In genomic region chr13:23074054-23074805, GRCh38 we compare ENCODE assay signal across 21 cellular contexts.
DNase-seq lines count a peak whose midpoint lies in the region; ATAC-seq and TF ChIP-seq lines count a peak whose summit lies in the region.
"Had no signal": no experiment of that assay in that cellular context is flagged by ENCODE, and none has a peak within 500 bp of the region (broad histone marks: within the 10 kb centered on the region; RNA-seq: fewer than 3 reads in every experiment).

No MANE protein-coding gene starts in this region.

- DNase-seq in AG10803 (ENCODE audit: low read depth): peak; percentile 19
- peak; percentile 27 for DNase-seq in HCEC 1CT
- peak; percentile 41 for DNase-seq in adipocyte (ENCODE audit: low read depth)
- DNase-seq in myocyte (ENCODE audit: low read depth): peak; percentile 60
- no peak for DNase-seq in CD8-positive, alpha-beta memory T cell
- no peak for DNase-seq in neural progenitor cell (ENCODE audit: low spot score)
- no peak for DNase-seq in foreskin keratinocyte
- DNase-seq: activated CD4-positive, alpha-beta T cell treated with anti-CD3 and anti-CD28 coated beads for 4 hours; activated naive CD8-positive, alpha-beta T cell treated with anti-CD3 and anti-CD28 coated beads for 36 hours; CD4-positive, alpha-beta T cell; left cardiac atrium; NCI-H1694 treated with DMSO at 0.1 percent for 48 hours; NCI-H345; T-helper 1 cell; thyroid gland had no signal

- H3K9me3 ChIP-seq in adipocyte (ENCODE audit: control insufficient read depth, low read length): no peaks in the 10 kb centered on the region
- H3K9me3 ChIP-seq in CD8-positive, alpha-beta memory T cell (ENCODE audit: low read length): no peaks in the 10 kb centered on the region
- H3K9me3 ChIP-seq in neural progenitor cell (ENCODE audit: low read depth): no peaks in the 10 kb centered on the region
- H3K9me3 ChIP-seq: thyroid gland had no signal

- ATAC-seq in foreskin keratinocyte: no peak
- ATAC-seq in GM21717 (IDR thresholded peaks at IDR 0.05; ENCODE audit: unreplicated experiment): no peak
- ATAC-seq: activated T-helper 17 cell treated with anti-CD3 and anti-CD28 coated beads, Interleukin-2, amount 50 U/mL, for 72 hours; GM23338; stimulated activated memory B cell treated with anti-CD40 and anti-IgM and Interleukin-4, amounts not matched to agents 10 μg/mL and 1 μg/mL and 100 μg/mL, for 72 hours had no signal

- H3K36me3 Mint-ChIP-seq in CD8-positive, alpha-beta memory T cell: no peaks in the 10 kb centered on the region
- H3K36me3 Mint-ChIP-seq in neural progenitor cell: no peaks in the 10 kb centered on the region
- H3K36me3 Mint-ChIP-seq: activated naive CD8-positive, alpha-beta T cell treated with anti-CD3 and anti-CD28 coated beads for 36 hours; brain; stimulated activated memory B cell treated with anti-CD40 and anti-IgM and Interleukin-4, amounts not matched to agents 10 μg/mL and 1 μg/mL and 100 μg/mL, for 72 hours had no signal

- H3K4me2 ChIP-seq in neural progenitor cell: no peak overlapping the region
- H3K4me2 ChIP-seq: GM23338 had no signal

- no peaks in the 10 kb centered on the region for H3K27me3 ChIP-seq in adipocyte (replicated peaks; ENCODE audit: control insufficient read depth, insufficient read depth, low read length)
- no peaks in the 10 kb centered on the region for H3K27me3 ChIP-seq in CD8-positive, alpha-beta memory T cell (ENCODE audit: insufficient read depth, low read length, poor library complexity, severe bottlenecking)
- H3K27me3 ChIP-seq in neural progenitor cell: no peaks in the 10 kb centered on the region
- H3K27me3 ChIP-seq in foreskin keratinocyte: no peaks in the 10 kb centered on the region
- H3K27me3 ChIP-seq: thyroid gland had no signal

- H3K79me2 ChIP-seq in neural progenitor cell (ENCODE audit: low read depth): no peaks in the 10 kb centered on the region

- H3K27me3 Mint-ChIP-seq in CD8-positive, alpha-beta memory T cell: peaks cover 0 to 2% of the 10 kb centered on the region in 2 donors
- H3K27me3 Mint-ChIP-seq in neural progenitor cell (ENCODE audit: insufficient read depth, low read depth): peaks cover 2% of the 10 kb centered on the region
- H3K27me3 Mint-ChIP-seq: activated naive CD8-positive, alpha-beta T cell treated with anti-CD3 and anti-CD28 coated beads for 36 hours; activated T-helper 17 cell treated with anti-CD3 and anti-CD28 coated beads, Interleukin-2, amount 50 U/mL, for 72 hours; brain; CD4-positive, alpha-beta T cell; stimulated activated memory B cell treated with anti-CD40 and anti-IgM and Interleukin-4, amounts not matched to agents 10 μg/mL and 1 μg/mL and 100 μg/mL, for 72 hours had no signal

- H3K36me3 ChIP-seq in adipocyte (ENCODE audit: control insufficient read depth, insufficient read depth, low read length, severe bottlenecking): no peaks in the 10 kb centered on the region
- H3K36me3 ChIP-seq in CD8-positive, alpha-beta memory T cell (ENCODE audit: insufficient read depth, low read length): no peaks in the 10 kb centered on the region
- no peaks in the 10 kb centered on the region for H3K36me3 ChIP-seq in neural progenitor cell
- H3K36me3 ChIP-seq: thyroid gland had no signal

- no peak overlapping the region for H3K4me3 Mint-ChIP-seq in CD8-positive, alpha-beta memory T cell
- no peak overlapping the region for H3K4me3 Mint-ChIP-seq in neural progenitor cell
- H3K4me3 Mint-ChIP-seq: activated naive CD8-positive, alpha-beta T cell treated with anti-CD3 and anti-CD28 coated beads for 36 hours; activated T-helper 17 cell treated with anti-CD3 and anti-CD28 coated beads, Interleukin-2, amount 50 U/mL, for 72 hours; brain; CD4-positive, alpha-beta T cell; GM23338; stimulated activated memory B cell treated with anti-CD40 and anti-IgM and Interleukin-4, amounts not matched to agents 10 μg/mL and 1 μg/mL and 100 μg/mL, for 72 hours had no signal

- POLR2A ChIA-PET in CD8-positive, alpha-beta memory T cell (lab: Charles Lee): no interaction called here

- no peaks in the 10 kb centered on the region for H4K20me1 ChIP-seq in neural progenitor cell (ENCODE audit: low read depth)

- TF ChIP-seq CTCF in AG10803 (conservative IDR thresholded peaks at IDR 0.05; ENCODE audit: low read length): no peak
- TF ChIP-seq CTCF in neural progenitor cell (IDR thresholded peaks at IDR 0.05): no peak
- TF ChIP-seq CTCF in foreskin keratinocyte (conservative IDR thresholded peaks at IDR 0.05): no peak

- no peaks in the 10 kb centered on the region for H3K9me3 Mint-ChIP-seq in CD8-positive, alpha-beta memory T cell
- peaks cover 11% of the 10 kb centered on the region for H3K9me3 Mint-ChIP-seq in neural progenitor cell
- H3K9me3 Mint-ChIP-seq: activated T-helper 17 cell treated with anti-CD3 and anti-CD28 coated beads, Interleukin-2, amount 50 U/mL, for 72 hours; GM23338; stimulated activated memory B cell treated with anti-CD40 and anti-IgM and Interleukin-4, amounts not matched to agents 10 μg/mL and 1 μg/mL and 100 μg/mL, for 72 hours had no signal

- H3K27ac ChIP-seq in CD8-positive, alpha-beta memory T cell (ENCODE audit: low read depth, low read length): no peak overlapping the region
- H3K27ac ChIP-seq in neural progenitor cell: no peak overlapping the region
- H3K27ac ChIP-seq in foreskin keratinocyte: no peak overlapping the region
- H3K27ac ChIP-seq: coronary artery, thyroid gland had no signal

- H3K27ac Mint-ChIP-seq in CD8-positive, alpha-beta memory T cell: no peak overlapping the region
- no peak overlapping the region for H3K27ac Mint-ChIP-seq in neural progenitor cell
- H3K27ac Mint-ChIP-seq: activated naive CD8-positive, alpha-beta T cell treated with anti-CD3 and anti-CD28 coated beads for 36 hours; activated T-helper 17 cell treated with anti-CD3 and anti-CD28 coated beads, Interleukin-2, amount 50 U/mL, for 72 hours; brain; CD4-positive, alpha-beta T cell; GM23338; stimulated activated memory B cell treated with anti-CD40 and anti-IgM and Interleukin-4, amounts not matched to agents 10 μg/mL and 1 μg/mL and 100 μg/mL, for 72 hours had no signal

- H3K4me1 ChIP-seq in adipocyte (ENCODE audit: control insufficient read depth, insufficient read depth, low read length) (peaks cover 24% of the 10 kb centered on the region), neural progenitor cell (no peaks in the 10 kb centered on the region), foreskin keratinocyte (no peaks in the 10 kb centered on the region)
- no peaks in the 10 kb centered on the region for H3K4me1 ChIP-seq in CD8-positive, alpha-beta memory T cell (ENCODE audit: insufficient read depth, low read length)
- H3K4me1 ChIP-seq: thyroid gland had no signal

- H3K4me1 Mint-ChIP-seq in CD8-positive, alpha-beta memory T cell: no peaks in the 10 kb centered on the region
- H3K4me1 Mint-ChIP-seq in neural progenitor cell: no peaks in the 10 kb centered on the region
- H3K4me1 Mint-ChIP-seq: activated naive CD8-positive, alpha-beta T cell treated with anti-CD3 and anti-CD28 coated beads for 36 hours; activated T-helper 17 cell treated with anti-CD3 and anti-CD28 coated beads, Interleukin-2, amount 50 U/mL, for 72 hours; stimulated activated memory B cell treated with anti-CD40 and anti-IgM and Interleukin-4, amounts not matched to agents 10 μg/mL and 1 μg/mL and 100 μg/mL, for 72 hours had no signal

- H3K9ac ChIP-seq in adipocyte (ENCODE audit: low read length) (peak overlapping the region; percentile 47), neural progenitor cell (no peak overlapping the region)

- H2AFZ ChIP-seq in neural progenitor cell (replicated peaks): no peak overlapping the region
- H2AFZ ChIP-seq: GM23338 had no signal

- CTCF ChIA-PET in CD8-positive, alpha-beta memory T cell (lab: Charles Lee): no interaction called here

- H3K4me3 ChIP-seq in AG10803 (ENCODE audit: low read length) (no peak overlapping the region), adipocyte (ENCODE audit: low read length) (peak overlapping the region; percentile 61), neural progenitor cell (no peak overlapping the region)
- H3K4me3 ChIP-seq in CD8-positive, alpha-beta memory T cell (ENCODE audit: low read length): no peak overlapping the region
- H3K4me3 ChIP-seq: coronary artery, GM23338, thyroid gland had no signal

- H3F3A ChIP-seq in neural progenitor cell (ENCODE audit: low read depth): no peaks in the 10 kb centered on the region

Comparison
In these comparisons a context has a peak if more than half of its experiments do, and no peak if none do; other contexts are left out.
1. DNase-seq: peak in AG10803 (single experiment), HCEC 1CT (single experiment), adipocyte (single experiment) and myocyte (single experiment); none in CD8-positive, alpha-beta memory T cell (0 of 5), neural progenitor cell (single experiment) and foreskin keratinocyte (0 of 2).